ENCODE assay signal across 8 cellular contexts in genomic region chr5:93221773-93222172, GRCh38.
"Had no signal": no experiment of that assay in that cellular context is flagged by ENCODE, and none has a peak within 500 bp of the region (broad histone marks: within the 10 kb centered on the region; RNA-seq: fewer than 3 reads in every experiment).

No MANE protein-coding gene starts in this region.

- ATAC-seq: GM12878 had no signal

- FAIRE-seq: G401.6, GM12878, GM12891, GM12892, GM18507, GM19239 had no signal

- H3K4me3 ChIP-seq: GM12878 had no signal

- DNase-seq: GDM1, GF-D8 had no signal
